ENCODE assay signal across 9 cellular contexts in the genomic region with DNA sequence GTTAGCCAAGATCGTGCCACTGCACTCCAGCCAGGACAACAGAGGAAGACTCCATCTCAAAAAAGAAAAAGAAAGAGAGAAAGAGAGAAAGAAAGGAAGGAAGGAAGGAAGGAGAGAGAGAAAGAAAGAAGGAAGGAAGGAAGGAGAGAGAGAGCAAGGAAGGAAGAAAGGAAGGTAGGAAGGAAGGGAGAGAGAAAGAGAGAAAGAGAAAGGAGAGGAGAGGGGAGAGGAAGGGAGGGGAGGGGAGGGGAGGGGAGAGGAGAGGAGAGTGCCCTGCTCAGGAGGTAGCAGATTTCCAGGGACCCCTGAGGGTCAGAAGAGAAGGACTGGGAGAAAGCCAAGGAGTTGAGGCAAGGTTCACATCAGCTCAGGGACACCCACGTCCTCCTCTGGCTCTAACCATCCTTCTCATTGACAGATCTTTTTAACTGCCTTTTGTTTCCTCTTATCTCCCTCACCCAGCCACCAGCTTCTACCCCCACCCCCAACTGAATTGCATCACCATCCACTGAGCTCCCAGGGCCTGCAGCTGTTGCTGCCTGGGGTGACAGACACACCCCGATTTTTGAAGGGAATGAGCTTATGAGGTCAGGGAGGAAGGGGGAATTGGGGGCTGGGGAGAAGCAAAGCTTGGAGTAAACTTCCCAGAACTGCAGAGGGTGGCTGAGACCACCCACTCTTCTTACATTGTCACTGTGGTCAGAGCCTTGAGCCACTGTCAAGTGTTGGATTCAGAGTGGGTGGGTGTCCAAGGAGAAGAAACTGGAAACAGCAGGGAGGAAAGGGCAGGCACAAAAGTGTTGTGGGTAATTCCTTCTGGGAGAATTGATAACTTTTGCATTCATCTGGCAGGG.
DNase-seq lines count a peak whose midpoint lies in the region; ATAC-seq lines count a peak whose summit lies in the region.
"Had no signal": no experiment of that assay in that cellular context is flagged by ENCODE, and none has a peak within 500 bp of the region (broad histone marks: within the 10 kb centered on the region; RNA-seq: fewer than 3 reads in every experiment).

No MANE protein-coding gene starts in this region.

- H3K27ac Mint-ChIP-seq in CD4-positive, CD25-positive, alpha-beta regulatory T cell = peak overlapping the region in 2 of 3 donors; percentile 21 to 67

- no peaks in the 10 kb centered on the region for H3K9me3 ChIP-seq in CD4-positive, CD25-positive, alpha-beta regulatory T cell (ENCODE audit: control insufficient read depth in 2 of 2, low read length in 2 of 2)
- no peaks in the 10 kb centered on the region for H3K9me3 ChIP-seq in MG63

- DNase-seq in CD4-positive, CD25-positive, alpha-beta regulatory T cell = peak in 1 of 3 donors; percentile 41
- peak; percentile 20 for DNase-seq in MG63
- peak; percentile 30 for DNase-seq in astrocyte of the hippocampus (ENCODE audit: low read depth, low spot score)
- DNase-seq in medulla oblongata (ENCODE audit: extremely low spot score) = peak; percentile 76
- no peak for DNase-seq in activated T-cell treated with anti-CD3 and anti-CD28 coated beads, Interleukin-2, amount 50 U/mL, for 1 hour
- no peak for DNase-seq in ACHN
- no peak for DNase-seq in GOT3 (lab: John Stamatoyannopoulos, UW)

- in situ Hi-C loops in ACHN (cut with HindIII; ENCODE audit: low pct_ligation_motif_present, low pct_unique_long_range_greater_than_20kb, low sequenced_read_pairs) = no loop called here

- no peaks in the 10 kb centered on the region for H3K36me3 Mint-ChIP-seq in CD4-positive, CD25-positive, alpha-beta regulatory T cell

- no peaks in the 10 kb centered on the region for H3K36me3 ChIP-seq in CD4-positive, CD25-positive, alpha-beta regulatory T cell (ENCODE audit: control insufficient read depth, insufficient read depth, low read length)
- no peaks in the 10 kb centered on the region for H3K36me3 ChIP-seq in MG63

- H3K4me3 ChIP-seq in CD4-positive, CD25-positive, alpha-beta regulatory T cell (ENCODE audit: low read depth, low read length) = no peak overlapping the region
- H3K4me3 ChIP-seq in MG63 = no peak overlapping the region

- ATAC-seq in CD4-positive, CD25-positive, alpha-beta regulatory T cell (ENCODE audit: low read depth in 2 of 2) = no peak
- no peak for ATAC-seq in HG03571 (IDR thresholded peaks at IDR 0.05; ENCODE audit: unreplicated experiment)

- no peak overlapping the region for H3K4me3 Mint-ChIP-seq in CD4-positive, CD25-positive, alpha-beta regulatory T cell

- H3K4me1 ChIP-seq in CD4-positive, CD25-positive, alpha-beta regulatory T cell (ENCODE audit: control insufficient read depth, insufficient read depth, low read length, poor library complexity, severe bottlenecking) = no peaks in the 10 kb centered on the region

- peaks cover 0 to 17% (median 5%) of the 10 kb centered on the region in 4 donors for H3K4me1 Mint-ChIP-seq in CD4-positive, CD25-positive, alpha-beta regulatory T cell

- no peaks in the 10 kb centered on the region for H3K27me3 ChIP-seq in CD4-positive, CD25-positive, alpha-beta regulatory T cell (ENCODE audit: control insufficient read depth, insufficient read depth, low read length)
- no peaks in the 10 kb centered on the region for H3K27me3 ChIP-seq in MG63

- peaks cover 5% of the 10 kb centered on the region for H3K27me3 Mint-ChIP-seq in CD4-positive, CD25-positive, alpha-beta regulatory T cell

- H3K9me3 Mint-ChIP-seq in CD4-positive, CD25-positive, alpha-beta regulatory T cell = peaks cover 0 to 1% (median 0%) of the 10 kb centered on the region in 7 donors

- no peak overlapping the region for H3K27ac ChIP-seq in CD4-positive, CD25-positive, alpha-beta regulatory T cell (ENCODE audit: insufficient read depth, low read length, poor library complexity, severe bottlenecking)
- H3K27ac ChIP-seq: VCaP had no signal

Comparison
In these comparisons a context has a peak if more than half of its experiments do, and no peak if none do; other contexts are left out.
1. DNase-seq: peak in MG63 (single experiment), astrocyte of the hippocampus (single experiment) and medulla oblongata (single experiment); none in activated T-cell treated with anti-CD3 and anti-CD28 coated beads, Interleukin-2, amount 50 U/mL, for 1 hour (single experiment), ACHN (single experiment) and GOT3 (single experiment).